8 cellular contexts compared by ENCODE assay signal in the genomic region with DNA sequence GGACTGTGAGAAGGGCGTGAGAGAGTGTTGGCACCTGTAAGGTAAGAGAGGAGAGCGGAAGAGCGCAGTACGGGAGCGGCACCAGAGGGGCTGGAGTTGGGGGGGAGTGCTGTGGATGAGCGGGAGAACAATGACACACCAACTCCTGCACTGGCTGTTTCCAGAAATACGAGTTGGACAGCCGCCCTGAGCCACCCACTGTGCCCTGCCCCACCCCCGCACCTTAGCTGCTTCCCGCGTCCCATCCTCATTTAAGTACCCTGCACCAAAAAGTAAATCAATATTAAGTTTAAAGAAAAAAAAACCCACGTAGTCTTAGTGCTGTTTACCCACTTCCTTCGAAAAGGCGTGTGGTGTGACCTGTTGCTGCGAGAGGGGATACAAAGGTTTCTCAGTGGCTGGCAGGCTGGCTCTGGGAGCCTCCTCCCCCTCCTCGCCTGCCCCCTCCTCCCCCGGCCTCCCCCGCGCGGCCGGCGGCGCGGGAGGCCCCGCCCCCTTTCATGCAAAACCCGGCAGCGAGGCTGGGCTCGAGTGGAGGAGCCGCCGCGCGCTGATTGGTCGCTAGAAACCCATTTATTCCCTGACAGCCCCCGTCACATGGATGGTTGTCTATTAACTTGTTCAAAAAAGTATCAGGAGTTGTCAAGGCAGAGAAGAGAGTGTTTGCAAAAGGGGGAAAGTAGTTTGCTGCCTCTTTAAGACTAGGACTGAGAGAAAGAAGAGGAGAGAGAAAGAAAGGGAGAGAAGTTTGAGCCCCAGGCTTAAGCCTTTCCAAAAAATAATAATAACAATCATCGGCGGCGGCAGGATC. TPM values are rescaled to one million over a fixed set of nuclear protein-coding genes. Genes with fewer than 3 reads are reported as not detected.
DNase-seq lines count a peak whose midpoint lies in the region; ATAC-seq and TF ChIP-seq lines count a peak whose summit lies in the region.

A gene (plus strand): TSS at position 601 of the 811 bp plus-strand sequence. CDS start 436 bp downstream, outside the sequence.

- peak; percentile 93 for ATAC-seq in HCT116
- ATAC-seq in body of pancreas = peak; percentile 81
- ATAC-seq in HG02840 (IDR thresholded peaks at IDR 0.05; ENCODE audit: low FRiP score, unreplicated experiment) = no peak
- ATAC-seq in HG02884 (IDR thresholded peaks at IDR 0.05; ENCODE audit: unreplicated experiment) = no peak

- RAD21 ChIA-PET in HCT116 (lab: Charles Lee; ENCODE audit: low non-redundant PET in 1 of 2, low total read pairs in 2 of 2, uncharacterized antibody in 2 of 2, unreplicated experiment in 2 of 2) = interaction anchor here in 1 of 2 experiments (0.8 kb wide), 1 partner anchor 9 kb away, joined by 4 read pairs; no protein-coding TSS in a partner anchor

- H3K36me3 ChIP-seq in Caco-2 (ENCODE audit: control insufficient read depth, insufficient read depth, low read length) (no peaks in the 10 kb centered on the region), HCT116 (ENCODE audit: control insufficient read depth in 1 of 2, insufficient read depth in 2 of 2, low read length in 2 of 2) (no peaks in the 10 kb centered on the region), body of pancreas (replicated peaks in 1 of 2; ENCODE audit: insufficient read depth in 1 of 2, low read depth in 2 of 2) (no peaks in the 10 kb centered on the region)

- no peak within 1 kb of the TSS for H3K4me3 Mint-ChIP-seq in Caco-2 (ENCODE audit: unreplicated experiment)

- no peaks in the 10 kb centered on the region for H4K20me1 ChIP-seq in HCT116 (ENCODE audit: insufficient read depth)

- H2AFZ ChIP-seq in HCT116 (ENCODE audit: low read depth, low read length, poor library complexity, severe bottlenecking) = peak within 1 kb of the TSS; percentile 88

- H3K9me3 ChIP-seq in Caco-2 (no peaks in the 10 kb centered on the region), HCT116 (ENCODE audit: control insufficient read depth in 1 of 2, insufficient read depth in 1 of 2, low read depth in 1 of 2, low read length in 2 of 2) (no peaks in the 10 kb centered on the region), body of pancreas (no peaks in the 10 kb centered on the region)

- peak within 1 kb of the TSS; percentile 73 for H3K4me2 ChIP-seq in HCT116 (ENCODE audit: low read length)

- intact Hi-C loops in Caco-2 (cut with micrococcal nuclease; ENCODE audit: unreplicated experiment) = loop anchor here (1.0 to 5.0 kb wide), 9 partner anchors 16 to 779 kb away; no protein-coding TSS in a partner anchor
- intact Hi-C loops in HCT116 (cut with micrococcal nuclease) = no loop called here
- intact Hi-C loops in body of pancreas (cut with DNase I) = no loop called here

- H3K4me1 ChIP-seq in Caco-2 = peaks cover 18% of the 10 kb centered on the region
- peaks cover 11 to 16% of the 10 kb centered on the region in 2 experiments; a peak in 2 of 4 replicates for H3K4me1 ChIP-seq in HCT116 (ENCODE audit: control insufficient read depth in 1 of 2, insufficient read depth in 2 of 2, low read length in 2 of 2)
- H3K4me1 ChIP-seq in body of pancreas = peaks cover 34% of the 10 kb centered on the region

- H3K79me2 ChIP-seq in HCT116 (ENCODE audit: insufficient read depth, low read length) = no peaks in the 10 kb centered on the region

- H3K27ac Mint-ChIP-seq in Caco-2 (ENCODE audit: unreplicated experiment) = peak within 1 kb of the TSS; percentile 82

- TF ChIP-seq POLR2A in HCT116 (IDR thresholded peaks at IDR 0.05; ENCODE audit: borderline replicate concordance, extremely low read depth, insufficient read depth, insufficient read length) (no peak), body of pancreas (IDR thresholded peaks at IDR 0.05) (no peak)

- no peaks in the 10 kb centered on the region for H3K9me3 Mint-ChIP-seq in Caco-2 (ENCODE audit: unreplicated experiment)

- no TSS peak for BruUV-seq in Caco-2 (replicated peaks; lab: Mats Ljungman, UMichigan)
- no TSS peak for BruUV-seq in HCT116 (replicated peaks; lab: Mats Ljungman, UMichigan)

- H3K27me3 ChIP-seq in Caco-2 (replicated peaks; ENCODE audit: control insufficient read depth, insufficient read depth, low read length) = no peaks in the 10 kb centered on the region
- H3K27me3 ChIP-seq in HCT116 (ENCODE audit: insufficient read depth, low read length) = no peaks in the 10 kb centered on the region
- H3K27me3 ChIP-seq in body of pancreas = peaks cover 0 to 57% of the 10 kb centered on the region in 2 donors

- H3K4me3 ChIP-seq in Caco-2 (ENCODE audit: low read depth, low read length) (peak within 1 kb of the TSS; percentile 78), HCT116 (replicated peaks in 1 of 2; ENCODE audit: low read depth in 1 of 2, low read length in 2 of 2) (peak within 1 kb of the TSS; percentile 26 to 37; a peak in 3 of 4 replicates), body of pancreas (no peak within 1 kb of the TSS)

- TF ChIP-seq RAD21 in HCT116 (IDR thresholded peaks at IDR 0.05; ENCODE audit: low read depth) = no peak

- peaks cover 7% of the 10 kb centered on the region for H3K36me3 Mint-ChIP-seq in Caco-2 (ENCODE audit: insufficient read depth, unreplicated experiment)

- H3K9me2 ChIP-seq in HCT116 (ENCODE audit: insufficient read depth) = no peaks in the 10 kb centered on the region

- CTCF ChIA-PET in Caco-2 (lab: Charles Lee) = interaction anchor here (0.6 to 1.3 kb wide), 3 partner anchors 9 to 453 kb away, joined by 3 to 4 read pairs (median 3); no protein-coding TSS in a partner anchor
- CTCF ChIA-PET in HCT116 (lab: Charles Lee) = interaction anchor here (1.4 kb wide), 2 partner anchors 11 to 910 kb away, joined by 4 read pairs; no protein-coding TSS in a partner anchor

- no peaks in the 10 kb centered on the region for H3K27me3 Mint-ChIP-seq in Caco-2 (ENCODE audit: insufficient read depth, unreplicated experiment)

- H3K4me1 Mint-ChIP-seq in Caco-2 (ENCODE audit: low read depth, unreplicated experiment) = peaks cover 8% of the 10 kb centered on the region

- no peak within 1 kb of the TSS for H3K9ac ChIP-seq in HCT116 (ENCODE audit: low read length)

- H3K27ac ChIP-seq in HCT116 (ENCODE audit: low read depth, low read length) = no peak within 1 kb of the TSS; the same call in 1 of the 2 replicates
- no peak within 1 kb of the TSS for H3K27ac ChIP-seq in body of pancreas

- POLR2A ChIA-PET in Caco-2 (lab: Charles Lee) = no interaction called here
- POLR2A ChIA-PET in HCT116 (lab: Charles Lee) = no interaction called here

- DNase-seq in Caco-2 (peak; percentile 91 to 92), HCT116 (ENCODE audit: low read depth, low spot score) (peak; percentile 38), NCI-H510A (lab: John Stamatoyannopoulos, UW) (peak; percentile 86), body of pancreas (peak; percentile 58 to 77 (median 64)), hypothalamus (lab: John Stamatoyannopoulos, UW) (peak in 49 of 51 donors; percentile 35 to 95 (median 87)), retina (peak; percentile 89)

- 1 to 5% methylated on average over 29 to 37 of the region's 37 CpGs for WGBS in body of pancreas, 2 donors

- TF ChIP-seq CTCF in Caco-2 (IDR thresholded peaks at IDR 0.05; ENCODE audit: insufficient read depth in 1 of 2, low read depth in 1 of 2, low read length in 1 of 2, severe bottlenecking in 1 of 2, unreplicated experiment in 1 of 2) (no peak), HCT116 (IDR thresholded peaks at IDR 0.05 in 2 of 3, conservative IDR thresholded peaks at IDR 0.05 in 1 of 3; ENCODE audit: borderline replicate concordance in 1 of 3, insufficient read depth in 1 of 3, low read depth in 2 of 3, low read length in 2 of 3) (no peak), body of pancreas (IDR thresholded peaks at IDR 0.05) (no peak)

TF ChIP-seq in HCT116, 20 proteins besides CTCF, POLR2A, EP300 and RAD21:
- TF ChIP-seq EZH2phosphoT487 (IDR thresholded peaks at IDR 0.05; ENCODE audit: borderline replicate concordance) = no peak
- TF ChIP-seq SRF (IDR thresholded peaks at IDR 0.05; ENCODE audit: low read depth) = no peak
- peak; percentile 45 for TF ChIP-seq EGR1 (IDR thresholded peaks at IDR 0.05; ENCODE audit: low read depth)

RNA-seq across cellular contexts. Expression of the gene that starts here (rescaled TPM):
- 33.4 and 34.1 TPM in 2 replicates for total RNA-seq in Caco-2 (2022)
- total RNA-seq in HCT116 (2021; ENCODE audit: unreplicated experiment) = 0.15 TPM
- not detected in 2 replicates for polyA plus RNA-seq in HCT116 (2012)
- 1 to 10 TPM in 1 of 2 donors, under 1 TPM in 1; 0.33 to 1.3 TPM for total RNA-seq in body of pancreas

Comparison
In these comparisons a context has a peak if more than half of its experiments do, and no peak if none do; other contexts are left out.
1. RNA of the gene that starts here (total RNA-seq): 33.4 to 34.1 TPM in Caco-2; 0.33 to 1.3 TPM in body of pancreas and 0.15 TPM in HCT116 (single experiment); every median in the first group is over 10 times any median in the second.
2. Peak in DNase-seq, ATAC-seq, H3K4me3 ChIP-seq and H3K4me2 ChIP-seq in HCT116; RNA of the gene not detected or under 1 TPM.
3. DNase-seq: peak in every context shown above with its lines; median percentile 92 in Caco-2; 89 in retina; 87 in hypothalamus; 86 in NCI-H510A; 64 in body of pancreas; 38 in HCT116.